10 cellular contexts compared by ENCODE assay signal in genomic region chr1:43688594-43689000, GRCh38. TPM values are rescaled to one million over a fixed set of nuclear protein-coding genes. Genes with fewer than 3 reads are reported as not detected.
A peak's percentile ranks its signal among the peaks of the same experiment; 100 is the strongest.
DNase-seq lines count a peak whose midpoint lies in the region; ATAC-seq, FAIRE-seq and TF ChIP-seq lines count a peak whose summit lies in the region.
"Had no signal": no experiment of that assay in that cellular context is flagged by ENCODE, and none has a peak within 500 bp of the region (broad histone marks: within the 10 kb centered on the region; RNA-seq: fewer than 3 reads in every experiment).

No MANE protein-coding gene starts in this region.

- peak overlapping the region in 3 of 11 experiments; percentile 3 to 21 (median 11); a peak in 2 of 22 replicates for H3K9ac ChIP-seq in BLaER1 treated with 17β-estradiol and CSF1 and Interleukin-3, amounts not matched to agents 10 nM and 100 nM
- no peak overlapping the region for H3K9ac ChIP-seq in keratinocyte (ENCODE audit: control insufficient read depth, extremely low read depth, insufficient read depth, low read length)

- peak; percentile 63 for FAIRE-seq in keratinocyte (lab: Jason Lieb, UNC)

- H3K9me1 ChIP-seq in keratinocyte (ENCODE audit: control insufficient read depth, extremely low read depth, insufficient read depth, low read length): no peaks in the 10 kb centered on the region

- ATAC-seq in HG03439 (IDR thresholded peaks at IDR 0.05; ENCODE audit: unreplicated experiment) (no peak), GM18498 (IDR thresholded peaks at IDR 0.05; ENCODE audit: unreplicated experiment) (no peak)

- no peak overlapping the region for H3K4me3 ChIP-seq in BLaER1 treated with 17β-estradiol and CSF1 and Interleukin-3, amounts not matched to agents 10 nM and 100 nM
- no peak overlapping the region for H3K4me3 ChIP-seq in MG63
- no peak overlapping the region for H3K4me3 ChIP-seq in keratinocyte (ENCODE audit: control insufficient read depth in 2 of 3, extremely low read depth in 1 of 3, insufficient read depth in 2 of 3, low read depth in 1 of 3, low read length in 3 of 3)
- H3K4me3 ChIP-seq: coronary artery had no signal

- peak overlapping the region in 7 of 11 experiments; percentile 1 to 52 (median 27); a peak in 11 of 22 replicates for H3K27ac ChIP-seq in BLaER1 treated with 17β-estradiol and CSF1 and Interleukin-3, amounts not matched to agents 10 nM and 100 nM
- H3K27ac ChIP-seq in keratinocyte (ENCODE audit: control insufficient read depth, insufficient read depth, low read length): no peak overlapping the region
- no peak overlapping the region for H3K27ac ChIP-seq in caudate nucleus (ENCODE audit: low read depth, low read length)
- H3K27ac ChIP-seq: coronary artery had no signal

- peak; percentile 86 for DNase-seq in MG63
- peak; percentile 27 for DNase-seq in astrocyte of the hippocampus (ENCODE audit: low read depth, low spot score)
- no peak for DNase-seq in keratinocyte (ENCODE audit: low read depth, low spot score)
- no peak for DNase-seq in caudate nucleus (lab: John Stamatoyannopoulos, UW)
- DNase-seq in activated CD4-positive, CD25-positive, alpha-beta regulatory T cell treated with anti-CD3 and anti-CD28 coated beads, Interleukin-2, amount 50 U/mL, for 72 hours: no peak
- DNase-seq: DMS53 had no signal

- peaks cover 93 to 100% (median 100%) of the 10 kb centered on the region in 11 experiments for H3K36me3 ChIP-seq in BLaER1 treated with 17β-estradiol and CSF1 and Interleukin-3, amounts not matched to agents 10 nM and 100 nM
- H3K36me3 ChIP-seq in MG63 (peaks cover 84% of the 10 kb centered on the region), keratinocyte (ENCODE audit: control insufficient read depth in 2 of 2, extremely low read depth in 1 of 2, insufficient read depth in 2 of 2, low read length in 2 of 2) (peaks cover 60 to 71% of the 10 kb centered on the region in 2 experiments)

- H3K27me3 ChIP-seq in BLaER1 treated with 17β-estradiol and CSF1 and Interleukin-3, amounts not matched to agents 10 nM and 100 nM: no peaks in the 10 kb centered on the region
- H3K27me3 ChIP-seq in MG63: no peaks in the 10 kb centered on the region
- no peaks in the 10 kb centered on the region for H3K27me3 ChIP-seq in keratinocyte (ENCODE audit: control insufficient read depth, extremely low read depth, insufficient read depth, low read length)

- no peaks in the 10 kb centered on the region for H3K79me2 ChIP-seq in keratinocyte (ENCODE audit: control insufficient read depth, insufficient read depth, low read length)

- dilution Hi-C loops in keratinocyte (cut with MboI; ENCODE audit: extremely low pct_ligation_motif_present, low sequenced_read_pairs): no loop called here

- H4K20me1 ChIP-seq in BLaER1 treated with 17β-estradiol and CSF1 and Interleukin-3, amounts not matched to agents 10 nM and 100 nM: peaks cover 13 to 92% (median 70%) of the 10 kb centered on the region in 11 experiments; a peak in 20 of 22 replicates
- H4K20me1 ChIP-seq in keratinocyte (ENCODE audit: control insufficient read depth, extremely low read depth, insufficient read depth, low read length): no peaks in the 10 kb centered on the region

- H3K9me3 ChIP-seq in BLaER1 treated with 17β-estradiol and CSF1 and Interleukin-3, amounts not matched to agents 10 nM and 100 nM (replicated peaks in 1 of 11): no peaks in the 10 kb centered on the region
- H3K9me3 ChIP-seq in MG63 (no peaks in the 10 kb centered on the region), keratinocyte (ENCODE audit: control insufficient read depth, low read depth, low read length) (no peaks in the 10 kb centered on the region)

- TF ChIP-seq CTCF in keratinocyte (optimal IDR thresholded peaks at IDR 0.05 in 1 of 3, IDR thresholded peaks at IDR 0.05 in 1 of 3, conservative IDR thresholded peaks at IDR 0.05 in 1 of 3; ENCODE audit: extremely low read depth in 1 of 3, insufficient read depth in 2 of 3, low read length in 3 of 3): no peak

- no peak overlapping the region for H2AFZ ChIP-seq in keratinocyte (ENCODE audit: control insufficient read depth, low read length)

- H3K4me1 ChIP-seq in BLaER1 treated with 17β-estradiol and CSF1 and Interleukin-3, amounts not matched to agents 10 nM and 100 nM: peaks cover 0 to 24% (median 20%) of the 10 kb centered on the region in 10 experiments; a peak in 14 of 20 replicates
- H3K4me1 ChIP-seq in keratinocyte (ENCODE audit: control insufficient read depth, extremely low read depth, insufficient read depth, low read length): peaks cover 4% of the 10 kb centered on the region

- H3K4me2 ChIP-seq in BLaER1 treated with 17β-estradiol and CSF1 and Interleukin-3, amounts not matched to agents 10 nM and 100 nM: peak overlapping the region in 7 of 11 experiments; percentile 3 to 51 (median 32); a peak in 11 of 22 replicates
- no peak overlapping the region for H3K4me2 ChIP-seq in keratinocyte (ENCODE audit: control insufficient read depth, extremely low read depth, insufficient read depth, low read depth, low read length)

RNA-seq across cellular contexts. Expression of gene ST3GAL3, which starts 18.7 kb away (rescaled TPM):
- total RNA-seq in MG63 (2014; rRNA removed; shearing (Covaris generic); ENCODE audit: low replicate concordance): 1.1 and 9.2 TPM in 2 replicates
- 8.5 to 14.6 TPM (median 10.0 TPM) in 3 replicates for polyA plus RNA-seq in keratinocyte
- 6.2 TPM for polyA plus RNA-seq in keratinocyte (2011; ENCODE audit: low read depth)
- 7.3 and 10.1 TPM in 2 replicates for polyA plus RNA-seq in keratinocyte (2011; cell fraction: cytosol; rRNA removed)
- polyA plus RNA-seq in keratinocyte (2011; cell fraction: nucleus; rRNA removed): 26.2 and 31.8 TPM in 2 replicates
- polyA plus RNA-seq in keratinocyte (2012; ENCODE audit: low replicate concordance): 8.0 and 14.6 TPM in 2 replicates
- polyA minus RNA-seq in keratinocyte: 13.2 to 44.4 TPM (median 20.8 TPM) in 3 replicates
- 15.7 TPM for polyA minus RNA-seq in keratinocyte (2011; cell fraction: cytosol; rRNA and poly(A)+ RNA removed)
- polyA minus RNA-seq in keratinocyte (2011; cell fraction: nucleus; rRNA and poly(A)+ RNA removed): 13.5 and 20.6 TPM in 2 replicates

RNA-seq across cellular contexts. Expression of gene KDM4A, which starts 38.6 kb away (rescaled TPM):
- total RNA-seq in MG63 (2014; rRNA removed; shearing (Covaris generic); ENCODE audit: low replicate concordance): 24.1 and 24.8 TPM in 2 replicates
- polyA plus RNA-seq in keratinocyte: 31.0 to 39.5 TPM (median 31.6 TPM) in 3 replicates
- 18.0 TPM for polyA plus RNA-seq in keratinocyte (2011; ENCODE audit: low read depth)
- polyA plus RNA-seq in keratinocyte (2011; cell fraction: cytosol; rRNA removed): 29.4 and 38.4 TPM in 2 replicates
- 78.8 and 82.6 TPM in 2 replicates for polyA plus RNA-seq in keratinocyte (2011; cell fraction: nucleus; rRNA removed)
- polyA plus RNA-seq in keratinocyte (2012; ENCODE audit: low replicate concordance): 21.4 and 32.0 TPM in 2 replicates
- 42.6 to 56.7 TPM (median 45.3 TPM) in 3 replicates for polyA minus RNA-seq in keratinocyte
- polyA minus RNA-seq in keratinocyte (2011; cell fraction: cytosol; rRNA and poly(A)+ RNA removed): 19.2 TPM
- polyA minus RNA-seq in keratinocyte (2011; cell fraction: nucleus; rRNA and poly(A)+ RNA removed): 43.9 and 91.1 TPM in 2 replicates

Comparison
In these comparisons a context has a peak if more than half of its experiments do, and no peak if none do; other contexts are left out.
1. H3K27ac ChIP-seq: peak in BLaER1 treated with 17β-estradiol and CSF1 and Interleukin-3, amounts not matched to agents 10 nM and 100 nM (7 of 11); none in keratinocyte (single experiment) and caudate nucleus (single experiment).
2. DNase-seq: peak in MG63 (single experiment) and astrocyte of the hippocampus (single experiment); none in keratinocyte (single experiment), caudate nucleus (0 of 61) and activated CD4-positive, CD25-positive, alpha-beta regulatory T cell treated with anti-CD3 and anti-CD28 coated beads, Interleukin-2, amount 50 U/mL, for 72 hours (single experiment).